1 cellular context compared by ENCODE assay signal in the genomic region with DNA sequence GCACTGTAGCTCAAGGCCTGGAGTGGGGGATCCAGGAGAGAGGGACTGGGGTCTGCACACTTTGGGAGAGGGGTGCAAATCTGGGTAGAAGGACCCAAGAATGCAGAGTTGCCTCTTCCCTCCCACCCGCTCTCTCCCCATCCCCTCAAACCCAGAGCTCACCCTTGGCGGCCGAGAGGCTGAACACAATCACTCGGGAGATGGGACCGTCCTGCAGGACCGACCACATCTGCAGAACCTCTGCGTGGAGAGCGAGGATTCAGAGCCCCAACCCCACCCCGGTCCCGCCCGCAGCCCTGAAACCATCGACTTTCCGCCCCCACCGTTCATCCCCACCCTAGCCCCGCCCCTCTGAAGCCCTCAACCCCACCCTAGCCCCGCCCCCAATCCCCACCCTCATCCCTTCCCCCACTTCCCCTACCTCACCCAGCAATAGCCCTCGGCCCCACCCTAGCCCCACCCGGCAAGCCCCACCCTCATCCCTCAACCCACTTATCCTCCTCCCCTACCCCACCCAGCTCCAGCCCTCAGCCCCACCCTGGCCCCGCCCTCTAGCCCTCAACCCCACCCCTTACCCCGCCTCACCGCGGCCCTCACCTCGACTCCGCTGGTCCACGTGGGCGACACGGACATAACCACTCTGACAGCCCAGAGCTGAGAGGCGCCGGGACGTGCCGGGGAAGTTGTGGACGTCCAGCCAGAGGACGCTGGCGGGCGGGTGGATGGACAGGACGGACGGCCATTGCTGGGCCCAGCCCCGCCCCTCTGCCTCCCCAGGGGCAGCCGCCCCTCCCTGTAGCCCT.
TF ChIP-seq lines count a peak whose summit lies in the region.

No MANE protein-coding gene starts in this region.

TF ChIP-seq in IMR-90, 13 proteins besides CTCF, POLR2A, EP300 and RAD21:
- TF ChIP-seq MAZ (IDR thresholded peaks at IDR 0.05; ENCODE audit: borderline replicate concordance, low read depth, low read length): no peak
- TF ChIP-seq SMC3 (IDR thresholded peaks at IDR 0.05; ENCODE audit: low read depth, low read length): no peak
- no peak for TF ChIP-seq BHLHE40 (IDR thresholded peaks at IDR 0.05; ENCODE audit: low read depth, low read length)
- no peak for TF ChIP-seq ELK1 (IDR thresholded peaks at IDR 0.05; ENCODE audit: borderline replicate concordance, low read depth, low read length)
- no peak for TF ChIP-seq RCOR1 (IDR thresholded peaks at IDR 0.05; ENCODE audit: insufficient replicate concordance, low read length)
- TF ChIP-seq CEBPB (IDR thresholded peaks at IDR 0.05; ENCODE audit: low read depth, low read length): no peak
- no peak for TF ChIP-seq USF2 (IDR thresholded peaks at IDR 0.05; ENCODE audit: low read depth, low read length)
- TF ChIP-seq FOS (IDR thresholded peaks at IDR 0.05; ENCODE audit: low read depth, low read length): no peak
- no peak for TF ChIP-seq NFE2L2 (IDR thresholded peaks at IDR 0.05; ENCODE audit: low read depth, low read length)
- TF ChIP-seq CHD1 (IDR thresholded peaks at IDR 0.05; ENCODE audit: low read depth, low read length): no peak
- TF ChIP-seq MAFK (IDR thresholded peaks at IDR 0.05; ENCODE audit: low read depth, low read length): no peak
- TF ChIP-seq RFX5 (IDR thresholded peaks at IDR 0.05; ENCODE audit: low read depth, low read length): no peak
- no peak for TF ChIP-seq MXI1 (IDR thresholded peaks at IDR 0.05; ENCODE audit: borderline replicate concordance, low read depth, low read length)
